ENCODE assay signal across 14 cellular contexts in the genomic region with DNA sequence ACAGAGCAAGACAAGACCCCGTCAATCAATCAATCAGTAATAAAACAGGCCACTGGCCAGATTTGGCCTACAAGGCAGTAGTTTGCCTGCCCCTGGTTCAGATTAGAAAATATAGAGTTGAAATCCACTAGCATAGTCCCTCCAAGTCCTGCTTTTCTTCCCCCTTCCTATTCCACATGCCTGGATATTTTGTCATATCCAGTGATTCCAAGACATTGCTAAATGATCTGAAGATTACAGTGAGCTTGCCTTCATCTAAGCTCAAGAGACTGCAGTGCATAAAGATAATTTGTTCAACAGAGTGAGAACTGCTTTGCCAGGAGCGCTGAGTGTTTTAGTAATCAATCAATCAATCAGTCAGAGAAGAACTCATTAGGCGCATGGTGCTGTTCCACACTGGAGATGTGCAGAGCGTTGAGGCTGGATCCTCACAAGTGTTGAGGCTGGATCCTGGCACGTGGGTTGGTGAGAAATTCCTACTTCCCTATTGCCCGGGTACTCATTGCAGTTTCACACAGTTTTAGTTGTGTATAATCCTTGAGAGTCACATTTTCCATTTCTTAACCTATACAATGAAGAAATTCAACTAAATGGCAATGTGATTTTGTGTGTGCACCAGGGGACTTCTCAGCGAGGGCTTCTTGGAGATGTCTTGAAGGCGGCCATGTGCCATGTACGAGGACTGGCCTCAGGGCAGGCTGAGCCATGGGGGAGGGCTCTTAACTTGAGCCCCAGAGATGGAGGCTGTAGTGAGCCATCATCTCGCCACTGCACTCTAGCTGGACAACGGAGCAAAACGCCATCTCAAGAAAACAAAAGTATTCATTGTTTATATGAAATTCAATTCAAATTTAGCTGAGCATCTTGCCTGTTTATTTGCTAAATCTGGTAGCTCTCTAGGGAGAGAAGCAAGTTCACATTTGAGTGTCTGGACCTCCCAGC.
DNase-seq lines count a peak whose midpoint lies in the region; ATAC-seq and TF ChIP-seq lines count a peak whose summit lies in the region.
"Had no signal": no experiment of that assay in that cellular context is flagged by ENCODE, and none has a peak within 500 bp of the region (broad histone marks: within the 10 kb centered on the region; RNA-seq: fewer than 3 reads in every experiment).

No MANE protein-coding gene starts in this region.

- no TSS peak for BruUV-seq in Panc1 (replicated peaks; lab: Mats Ljungman, UMichigan)

- POLR2A ChIA-PET in Panc1 (lab: Charles Lee), result no interaction called here

- CTCF ChIA-PET in Panc1 (lab: Charles Lee), result no interaction called here

- TF ChIP-seq CTCF in right atrium auricular region (IDR thresholded peaks at IDR 0.05) (no peak), Panc1 (IDR thresholded peaks at IDR 0.05) (no peak), upper lobe of right lung (IDR thresholded peaks at IDR 0.05) (no peak)

- DNase-seq in right atrium auricular region (ENCODE audit: low spot score) (no peak), left cardiac atrium (no peak), Panc1 (ENCODE audit: low read depth, low spot score) (no peak), foreskin melanocyte (peak; percentile 59), upper lobe of right lung (peak; percentile 37), GM19238 (ENCODE audit: insufficient read length, low spot score) (no peak)
- DNase-seq: Calu3; effector memory CD4-positive, alpha-beta T cell; OCI-M1 had no signal

- H3K36me3 ChIP-seq in right atrium auricular region, result no peaks in the 10 kb centered on the region
- no peaks in the 10 kb centered on the region for H3K36me3 ChIP-seq in Panc1 (ENCODE audit: control insufficient read depth, insufficient read depth, low read length)
- no peaks in the 10 kb centered on the region for H3K36me3 ChIP-seq in upper lobe of right lung

- H3K9me3 ChIP-seq in right atrium auricular region (no peaks in the 10 kb centered on the region), Panc1 (ENCODE audit: control insufficient read depth, insufficient read depth, low read depth, low read length) (no peaks in the 10 kb centered on the region), upper lobe of right lung (no peaks in the 10 kb centered on the region)

- in situ Hi-C loops in Panc1 (cut with HindIII; ENCODE audit: low pct_unique_long_range_greater_than_20kb, low sequenced_read_pairs), result no loop called here

- ATAC-seq in left cardiac atrium (no peak), Panc1 (no peak), upper lobe of right lung (peak; percentile 65), HG02885 (IDR thresholded peaks at IDR 0.05; ENCODE audit: poor library complexity, unreplicated experiment) (no peak), HG03432 (IDR thresholded peaks at IDR 0.05; ENCODE audit: unreplicated experiment) (no peak)
- ATAC-seq: left ventricle myocardium superior had no signal

- H3K27ac ChIP-seq in right atrium auricular region (peak overlapping the region; percentile 53 to 55), Panc1 (ENCODE audit: low read length) (peak overlapping the region; percentile 71), upper lobe of right lung (no peak overlapping the region)
- H3K27ac ChIP-seq: HL-60, KMS-11 had no signal

- H3K27me3 ChIP-seq in right atrium auricular region, result no peaks in the 10 kb centered on the region
- no peaks in the 10 kb centered on the region for H3K27me3 ChIP-seq in Panc1 (ENCODE audit: control insufficient read depth, insufficient read depth, low read length)
- no peaks in the 10 kb centered on the region for H3K27me3 ChIP-seq in upper lobe of right lung

- H3K4me3 ChIP-seq in right atrium auricular region (no peak overlapping the region), Panc1 (ENCODE audit: low read depth in 2 of 2, low read length in 2 of 2) (no peak overlapping the region), upper lobe of right lung (no peak overlapping the region)

- H3K4me1 ChIP-seq in right atrium auricular region (peaks cover 0 to 37% of the 10 kb centered on the region in 2 donors), Panc1 (ENCODE audit: control insufficient read depth, insufficient read depth, low read length) (peaks cover 27% of the 10 kb centered on the region), upper lobe of right lung (peaks cover 20% of the 10 kb centered on the region)

- intact Hi-C loops in left cardiac atrium (cut with DNase I) (no loop called here), Panc1 (cut with micrococcal nuclease; ENCODE audit: unreplicated experiment) (no loop called here), upper lobe of right lung (cut with DNase I) (no loop called here)

Comparison
In these comparisons a context has a peak if more than half of its experiments do, and no peak if none do; other contexts are left out.
1. DNase-seq: peak in foreskin melanocyte (single experiment) and upper lobe of right lung (single experiment); none in right atrium auricular region (single experiment), left cardiac atrium (single experiment), Panc1 (single experiment) and GM19238 (single experiment).